ENCODE assay signal across 19 cellular contexts in genomic region chr6:37904590-37904989, GRCh38.
"Had no signal": no experiment of that assay in that cellular context is flagged by ENCODE, and none has a peak within 500 bp of the region (broad histone marks: within the 10 kb centered on the region; RNA-seq: fewer than 3 reads in every experiment).

No MANE protein-coding gene starts in this region.

- H3K36me3 ChIP-seq: gastroesophageal sphincter, left lung, lower lobe of right lung, right atrium auricular region, sigmoid colon, thyroid gland had no signal

- H3K27me3 ChIP-seq: dorsolateral prefrontal cortex, gastroesophageal sphincter, left lung, right atrium auricular region, sigmoid colon, thyroid gland had no signal

- H3K27ac ChIP-seq: coronary artery, gastroesophageal sphincter, left lung, lower lobe of right lung, right atrium auricular region, sigmoid colon, thyroid gland had no signal

- H3K4me3 ChIP-seq: coronary artery, dorsolateral prefrontal cortex, gastroesophageal sphincter, left lung, lower lobe of right lung, right atrium auricular region, sigmoid colon, thyroid gland had no signal

- FAIRE-seq: keratinocyte, small intestine, urothelium cell line had no signal

- DNase-seq: dorsolateral prefrontal cortex; effector CD8-positive, alpha-beta T cell; foreskin fibroblast; glutamatergic neuron; left lung; lower lobe of right lung; natural killer cell; posterior cingulate gyrus; sigmoid colon; stimulated activated CD4-positive, alpha-beta T cell treated with anti-CD3 and anti-CD28 coated beads, Interleukin-2, amount 100 ng/mL, for 48 hours; stimulated activated naive CD4-positive, alpha-beta T cell treated with Interleukin-2 at 50 U/mL for 16 hours; thyroid gland had no signal

- H3K9me3 ChIP-seq: gastroesophageal sphincter, left lung, lower lobe of right lung, right atrium auricular region, sigmoid colon, thyroid gland had no signal

- ATAC-seq: esophagus mucosa, gastroesophageal sphincter, lower lobe of right lung had no signal
